16 cellular contexts compared by ENCODE assay signal in the genomic region with DNA sequence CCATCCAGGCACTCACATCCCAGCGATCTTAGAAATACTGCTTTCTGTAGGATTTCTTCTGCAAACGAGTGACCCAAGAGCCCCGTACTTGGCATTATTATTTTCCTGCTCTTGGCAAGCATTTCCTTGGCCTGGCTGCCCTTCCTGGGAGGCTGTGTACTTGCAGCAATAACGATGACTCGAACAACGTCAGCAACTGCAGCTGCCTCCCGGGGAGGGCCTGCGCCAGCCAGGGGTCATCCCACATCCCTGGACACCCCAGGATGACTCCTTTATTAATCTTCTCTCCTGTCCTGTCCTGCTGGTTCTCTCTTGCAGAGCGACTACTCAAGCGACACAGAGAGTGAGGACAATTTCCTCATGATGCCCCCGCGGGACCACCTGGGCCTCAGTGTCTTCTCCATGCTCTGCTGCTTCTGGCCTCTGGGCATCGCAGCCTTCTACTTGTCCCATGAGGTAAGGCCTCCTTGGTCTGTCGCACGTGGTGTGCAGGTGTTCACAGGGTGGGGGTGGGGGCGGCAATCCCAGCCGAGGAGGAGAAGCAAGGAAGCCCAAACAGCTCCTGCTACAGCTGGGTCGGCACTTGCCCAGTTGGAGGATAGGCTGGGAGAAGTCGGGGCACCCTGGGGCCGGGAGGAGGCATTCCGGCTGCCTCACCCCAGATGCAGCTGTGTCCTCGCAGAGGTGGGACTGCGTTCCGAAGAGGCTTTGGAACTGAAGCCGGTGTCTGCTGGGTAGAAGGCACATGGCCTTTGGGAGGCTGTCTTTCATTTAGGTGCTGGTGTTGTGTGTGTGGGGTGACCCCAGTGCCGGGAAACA.
DNase-seq lines count a peak whose midpoint lies in the region; ATAC-seq and TF ChIP-seq lines count a peak whose summit lies in the region.
"Had no signal": no experiment of that assay in that cellular context is flagged by ENCODE, and none has a peak within 500 bp of the region (broad histone marks: within the 10 kb centered on the region; RNA-seq: fewer than 3 reads in every experiment).

No MANE protein-coding gene starts in this region.

- DNase-seq in AG10803 (ENCODE audit: low read depth) (peak; percentile 54), HS-5 (ENCODE audit: low read depth) (peak; percentile 53), choroid plexus epithelial cell (ENCODE audit: low read depth) (peak; percentile 62), midbrain (lab: John Stamatoyannopoulos, UW) (peak; percentile 5), DMS53 treated with DMSO at 0.1 percent for 48 hours (lab: John Stamatoyannopoulos, UW; ENCODE audit: unreplicated experiment) (no peak), GM19240 (ENCODE audit: insufficient read length, low spot score) (no peak)
- DNase-seq in stimulated activated CD4-positive, alpha-beta T cell treated with anti-CD3 and anti-CD28 coated beads, Interleukin-4, amount 100 ng/mL, for 4 hours, result no peak
- DNase-seq: activated CD4-positive, alpha-beta T cell treated with anti-CD3 and anti-CD28 coated beads, Interleukin-2, amount 50 U/mL, for 4 hours; brain microvascular endothelial cell; HCEC 1CT; NCI-H1092; NCI-H345; stimulated activated CD4-positive, alpha-beta T cell treated with anti-CD3 and anti-CD28 coated beads, Interleukin-2, amount 100 ng/mL, for 48 hours; stimulated activated naive B cell treated with anti-CD40 and anti-IgM and Interleukin-4, amounts not matched to agents 10 μg/mL and 1 μg/mL and 100 μg/mL, for 72 hours had no signal

- H3K4me3 ChIP-seq in AG10803 (ENCODE audit: low read length) (no peak overlapping the region), choroid plexus epithelial cell (ENCODE audit: low read depth, low read length) (no peak overlapping the region)
- H3K4me3 ChIP-seq: psoas muscle had no signal

- no peak for TF ChIP-seq CTCF in AG10803 (conservative IDR thresholded peaks at IDR 0.05; ENCODE audit: low read length)
- TF ChIP-seq CTCF in choroid plexus epithelial cell (conservative IDR thresholded peaks at IDR 0.05; ENCODE audit: low read depth, low read length), result no peak

- ATAC-seq in GM18909 (IDR thresholded peaks at IDR 0.05; ENCODE audit: poor library complexity, unreplicated experiment), result no peak
- ATAC-seq: psoas muscle; stimulated activated naive B cell treated with anti-CD40 and anti-IgM and Interleukin-4, amounts not matched to agents 10 μg/mL and 1 μg/mL and 100 μg/mL, for 72 hours had no signal

Comparison
In these comparisons a context has a peak if more than half of its experiments do, and no peak if none do; other contexts are left out.
1. DNase-seq: peak in AG10803 (single experiment), HS-5 (single experiment), choroid plexus epithelial cell (single experiment) and midbrain (single experiment); none in DMS53 treated with DMSO at 0.1 percent for 48 hours (single experiment), GM19240 (single experiment) and stimulated activated CD4-positive, alpha-beta T cell treated with anti-CD3 and anti-CD28 coated beads, Interleukin-4, amount 100 ng/mL, for 4 hours (0 of 2).